Comparison of ENCODE assay signal across 21 cellular contexts in the genomic region with DNA sequence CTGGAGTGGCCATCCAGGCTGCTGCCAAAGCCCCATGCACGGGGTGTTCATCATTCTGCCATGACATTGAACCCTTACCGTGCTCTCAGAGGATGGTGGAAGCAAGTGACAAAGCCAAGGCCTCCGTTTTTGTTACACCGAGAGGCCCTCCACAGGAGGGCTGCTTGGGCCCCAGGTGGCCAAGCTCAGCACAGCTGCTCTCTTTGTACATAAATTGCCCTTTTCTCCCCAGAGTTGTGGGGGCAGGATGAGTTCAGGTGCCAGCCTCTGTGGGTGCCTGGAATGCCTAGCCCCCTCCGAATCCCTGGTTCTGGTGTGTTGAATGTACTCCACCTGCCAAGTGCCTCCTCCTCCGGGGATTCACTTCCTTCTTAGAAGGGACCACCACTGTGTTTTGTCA. TPM values are rescaled to one million over a fixed set of nuclear protein-coding genes. Genes with fewer than 3 reads are reported as not detected.
DNase-seq lines count a peak whose midpoint lies in the region; ATAC-seq and TF ChIP-seq lines count a peak whose summit lies in the region.
"Had no signal": no experiment of that assay in that cellular context is flagged by ENCODE, and none has a peak within 500 bp of the region (broad histone marks: within the 10 kb centered on the region; RNA-seq: fewer than 3 reads in every experiment).

No MANE protein-coding gene starts in this region.

- POLR2A ChIA-PET in activated CD4-positive, alpha-beta memory T cell treated with anti-CD3 and anti-CD28 coated beads, Interleukin-2, amount 10 ng/mL, durations not matched to agents 7 days and 5 days (lab: Charles Lee) = no interaction called here

- no peaks in the 10 kb centered on the region for H3K79me2 ChIP-seq in GM23338 (replicated peaks; ENCODE audit: insufficient read depth)

- ATAC-seq in GM23338 (no peak), sciatic nerve (no peak)
- no peak for ATAC-seq in activated T-helper 17 cell treated with anti-CD3 and anti-CD28 coated beads, Interleukin-2, amount 50 U/mL, for 72 hours (replicated peaks)
- ATAC-seq: gastroesophageal sphincter, psoas muscle had no signal

- H3K4me3 Mint-ChIP-seq in activated naive CD4-positive, alpha-beta T cell treated with anti-CD3 and anti-CD28 coated beads, Interleukin-2, amount 50 U/mL, for 24 hours = peak overlapping the region; percentile 33
- H3K4me3 Mint-ChIP-seq in activated naive CD4-positive, alpha-beta T cell treated with anti-CD3 and anti-CD28 coated beads for 36 hours = no peak overlapping the region
- H3K4me3 Mint-ChIP-seq in GM23338 = peak overlapping the region; percentile 6; the same call in 1 of the 3 replicates
- peak overlapping the region; percentile 77 for H3K4me3 Mint-ChIP-seq in activated T-helper 17 cell treated with anti-CD3 and anti-CD28 coated beads, Interleukin-2, amount 50 U/mL, for 72 hours
- no peak overlapping the region for H3K4me3 Mint-ChIP-seq in activated CD4-positive, alpha-beta memory T cell treated with anti-CD3 and anti-CD28 coated beads, Interleukin-2, amount 10 ng/mL, durations not matched to agents 7 days and 5 days
- H3K4me3 Mint-ChIP-seq: activated B cell treated with CpG ODN at 0.5 μM for 24 hours had no signal

- H2AFZ ChIP-seq in GM23338 = peak overlapping the region; percentile 49

- no peak overlapping the region for H3K4me3 ChIP-seq in GM23338

- H3F3A ChIP-seq in GM23338 (replicated peaks; ENCODE audit: low read depth) = peaks cover 20% of the 10 kb centered on the region

- peak overlapping the region; percentile 91; the same call in 1 of the 2 replicates for H3K4me2 ChIP-seq in GM23338

- DNase-seq in activated naive CD4-positive, alpha-beta T cell treated with anti-CD3 and anti-CD28 coated beads for 36 hours = no peak
- DNase-seq in GM23338 (ENCODE audit: low spot score) (no peak), sciatic nerve (ENCODE audit: low spot score) (peak; percentile 48), NCI-H2196 (lab: John Stamatoyannopoulos, UW; ENCODE audit: unreplicated experiment) (no peak)
- DNase-seq in activated CD4-positive, alpha-beta memory T cell treated with anti-CD3 and anti-CD28 coated beads, Interleukin-2, amount 10 ng/mL, durations not matched to agents 7 days and 5 days = no peak
- DNase-seq: activated B cell treated with CpG ODN at 0.5 μM for 24 hours; amygdala; central memory CD4-positive, alpha-beta T cell; mesendoderm; NCI-H1092 treated with DMSO at 0.1 percent for 48 hours; NCI-H2107; NCI-H526; psoas muscle; SIG-M5; small intestine; substantia nigra had no signal

- H3K27ac ChIP-seq in GM23338 (ENCODE audit: low read depth) = no peak overlapping the region
- H3K27ac ChIP-seq: psoas muscle had no signal

- H3K4me1 ChIP-seq in GM23338 (ENCODE audit: insufficient read depth) = peaks cover 26% of the 10 kb centered on the region

- TF ChIP-seq CTCF in GM23338 (conservative IDR thresholded peaks at IDR 0.05; ENCODE audit: low read depth in 2 of 2) = no peak

- H3K36me3 ChIP-seq in GM23338 (ENCODE audit: insufficient read depth) = no peaks in the 10 kb centered on the region
- H3K36me3 ChIP-seq: esophagus muscularis mucosa, gastroesophageal sphincter had no signal

- no peak overlapping the region for H3K27ac Mint-ChIP-seq in activated naive CD4-positive, alpha-beta T cell treated with anti-CD3 and anti-CD28 coated beads, Interleukin-2, amount 50 U/mL, for 24 hours
- no peak overlapping the region for H3K27ac Mint-ChIP-seq in activated naive CD4-positive, alpha-beta T cell treated with anti-CD3 and anti-CD28 coated beads for 36 hours
- H3K27ac Mint-ChIP-seq in GM23338 = no peak overlapping the region
- peak overlapping the region; percentile 50 for H3K27ac Mint-ChIP-seq in activated T-helper 17 cell treated with anti-CD3 and anti-CD28 coated beads, Interleukin-2, amount 50 U/mL, for 72 hours
- H3K27ac Mint-ChIP-seq in activated CD4-positive, alpha-beta memory T cell treated with anti-CD3 and anti-CD28 coated beads, Interleukin-2, amount 10 ng/mL, durations not matched to agents 7 days and 5 days = no peak overlapping the region
- H3K27ac Mint-ChIP-seq: activated B cell treated with CpG ODN at 0.5 μM for 24 hours; T-helper 1 cell treated with Interleukin-12 subunit alpha and Interleukin-12 subunit beta and Interleukin-4 antibody, amounts not matched to agents 30 μg/mL and 1 μg/mL, for 36 hours had no signal

- no peaks in the 10 kb centered on the region for H4K20me1 ChIP-seq in GM23338 (replicated peaks; ENCODE audit: insufficient read depth)

- H3K9me2 ChIP-seq in GM23338 (ENCODE audit: insufficient read depth) = no peaks in the 10 kb centered on the region

- peaks cover 21% of the 10 kb centered on the region for H3K4me1 Mint-ChIP-seq in activated naive CD4-positive, alpha-beta T cell treated with anti-CD3 and anti-CD28 coated beads, Interleukin-2, amount 50 U/mL, for 24 hours
- H3K4me1 Mint-ChIP-seq in activated naive CD4-positive, alpha-beta T cell treated with anti-CD3 and anti-CD28 coated beads for 36 hours (ENCODE audit: low read depth) = peaks cover 11% of the 10 kb centered on the region
- H3K4me1 Mint-ChIP-seq in GM23338 = peaks cover 25% of the 10 kb centered on the region
- peaks cover 16% of the 10 kb centered on the region for H3K4me1 Mint-ChIP-seq in activated T-helper 17 cell treated with anti-CD3 and anti-CD28 coated beads, Interleukin-2, amount 50 U/mL, for 72 hours
- H3K4me1 Mint-ChIP-seq in activated CD4-positive, alpha-beta memory T cell treated with anti-CD3 and anti-CD28 coated beads, Interleukin-2, amount 10 ng/mL, durations not matched to agents 7 days and 5 days = peaks cover 21% of the 10 kb centered on the region

- H3K9me3 Mint-ChIP-seq in activated naive CD4-positive, alpha-beta T cell treated with anti-CD3 and anti-CD28 coated beads, Interleukin-2, amount 50 U/mL, for 24 hours = no peaks in the 10 kb centered on the region
- H3K9me3 Mint-ChIP-seq in activated naive CD4-positive, alpha-beta T cell treated with anti-CD3 and anti-CD28 coated beads for 36 hours = no peaks in the 10 kb centered on the region
- H3K9me3 Mint-ChIP-seq in GM23338 = no peaks in the 10 kb centered on the region
- no peaks in the 10 kb centered on the region for H3K9me3 Mint-ChIP-seq in activated T-helper 17 cell treated with anti-CD3 and anti-CD28 coated beads, Interleukin-2, amount 50 U/mL, for 72 hours
- no peaks in the 10 kb centered on the region for H3K9me3 Mint-ChIP-seq in activated CD4-positive, alpha-beta memory T cell treated with anti-CD3 and anti-CD28 coated beads, Interleukin-2, amount 10 ng/mL, durations not matched to agents 7 days and 5 days
- H3K9me3 Mint-ChIP-seq: activated B cell treated with CpG ODN at 0.5 μM for 24 hours; T-helper 1 cell treated with Interleukin-12 subunit alpha and Interleukin-12 subunit beta and Interleukin-4 antibody, amounts not matched to agents 30 μg/mL and 1 μg/mL, for 36 hours had no signal

- H3K36me3 Mint-ChIP-seq in activated naive CD4-positive, alpha-beta T cell treated with anti-CD3 and anti-CD28 coated beads, Interleukin-2, amount 50 U/mL, for 24 hours = peaks cover 2% of the 10 kb centered on the region
- no peaks in the 10 kb centered on the region for H3K36me3 Mint-ChIP-seq in activated naive CD4-positive, alpha-beta T cell treated with anti-CD3 and anti-CD28 coated beads for 36 hours (ENCODE audit: low read depth)
- H3K36me3 Mint-ChIP-seq in GM23338 (ENCODE audit: low read depth) = no peaks in the 10 kb centered on the region
- H3K36me3 Mint-ChIP-seq in activated T-helper 17 cell treated with anti-CD3 and anti-CD28 coated beads, Interleukin-2, amount 50 U/mL, for 72 hours (ENCODE audit: low read depth) = no peaks in the 10 kb centered on the region
- no peaks in the 10 kb centered on the region for H3K36me3 Mint-ChIP-seq in activated CD4-positive, alpha-beta memory T cell treated with anti-CD3 and anti-CD28 coated beads, Interleukin-2, amount 10 ng/mL, durations not matched to agents 7 days and 5 days (ENCODE audit: low read depth)

- H3K27me3 ChIP-seq in GM23338 (ENCODE audit: insufficient read depth) = no peaks in the 10 kb centered on the region
- H3K27me3 ChIP-seq: esophagus muscularis mucosa, gastroesophageal sphincter had no signal

- CTCF ChIA-PET in activated naive CD4-positive, alpha-beta T cell treated with anti-CD3 and anti-CD28 coated beads for 36 hours (lab: Charles Lee) = interaction anchor here (0.6 to 1.1 kb wide), 2 partner anchors 261 to 429 kb away, joined by 3 to 6 read pairs; no protein-coding TSS in a partner anchor
- CTCF ChIA-PET in activated CD4-positive, alpha-beta memory T cell treated with anti-CD3 and anti-CD28 coated beads, Interleukin-2, amount 10 ng/mL, durations not matched to agents 7 days and 5 days (lab: Charles Lee) = no interaction called here

- intact Hi-C loops in activated naive CD4-positive, alpha-beta T cell treated with anti-CD3 and anti-CD28 coated beads for 36 hours (cut with micrococcal nuclease) = no loop called here
- intact Hi-C loops in sciatic nerve (cut with DNase I) = no loop called here

- no peaks in the 10 kb centered on the region for H3K27me3 Mint-ChIP-seq in activated naive CD4-positive, alpha-beta T cell treated with anti-CD3 and anti-CD28 coated beads, Interleukin-2, amount 50 U/mL, for 24 hours
- H3K27me3 Mint-ChIP-seq in activated naive CD4-positive, alpha-beta T cell treated with anti-CD3 and anti-CD28 coated beads for 36 hours (ENCODE audit: low read depth) = no peaks in the 10 kb centered on the region
- H3K27me3 Mint-ChIP-seq in GM23338 (ENCODE audit: insufficient read depth, low read depth, poor library complexity) = peaks cover 10% of the 10 kb centered on the region
- peaks cover 8% of the 10 kb centered on the region for H3K27me3 Mint-ChIP-seq in activated T-helper 17 cell treated with anti-CD3 and anti-CD28 coated beads, Interleukin-2, amount 50 U/mL, for 72 hours
- peaks cover 34% of the 10 kb centered on the region for H3K27me3 Mint-ChIP-seq in activated CD4-positive, alpha-beta memory T cell treated with anti-CD3 and anti-CD28 coated beads, Interleukin-2, amount 10 ng/mL, durations not matched to agents 7 days and 5 days

TF ChIP-seq in GM23338, 12 proteins besides CTCF, POLR2A, EP300 and RAD21 (continues in another document):
- no peak for TF ChIP-seq NANOG (IDR thresholded peaks at IDR 0.05; ENCODE audit: borderline replicate concordance)
- no peak for TF ChIP-seq EZH2 (IDR thresholded peaks at IDR 0.05; ENCODE audit: low read depth, unreplicated experiment)

RNA-seq across cellular contexts. Expression of gene ACOT11, which starts 7.1 kb away (rescaled TPM):
- total RNA-seq in activated naive CD4-positive, alpha-beta T cell treated with anti-CD3 and anti-CD28 coated beads for 36 hours = 1 to 10 TPM; 1.1 to 1.2 TPM
- 2.7 and 3.7 TPM in 2 replicates for total RNA-seq in GM23338 (2014; rRNA removed; shearing (Covaris generic))
- polyA plus RNA-seq in GM23338 (2016; fragmentation: Nextera tagmentation; extraction: Ambion mirVana) = 1.6 and 2.0 TPM in 2 replicates
- total RNA-seq in activated T-helper 17 cell treated with anti-CD3 and anti-CD28 coated beads, Interleukin-2, amount 50 U/mL, for 72 hours = 1 to 10 TPM; 1.0 to 3.2 TPM
- 11.9 TPM for total RNA-seq in sciatic nerve
- total RNA-seq in activated CD4-positive, alpha-beta memory T cell treated with anti-CD3 and anti-CD28 coated beads, Interleukin-2, amount 10 ng/mL, durations not matched to agents 7 days and 5 days = under 1 TPM; 0.53 to 0.55 TPM

Comparison
In these comparisons a context has a peak if more than half of its experiments do, and no peak if none do; other contexts are left out.
1. H3K4me3 Mint-ChIP-seq: peak in activated naive CD4-positive, alpha-beta T cell treated with anti-CD3 and anti-CD28 coated beads, Interleukin-2, amount 50 U/mL, for 24 hours (single experiment), GM23338 (single experiment) and activated T-helper 17 cell treated with anti-CD3 and anti-CD28 coated beads, Interleukin-2, amount 50 U/mL, for 72 hours (single experiment); none in activated naive CD4-positive, alpha-beta T cell treated with anti-CD3 and anti-CD28 coated beads for 36 hours (single experiment) and activated CD4-positive, alpha-beta memory T cell treated with anti-CD3 and anti-CD28 coated beads, Interleukin-2, amount 10 ng/mL, durations not matched to agents 7 days and 5 days (single experiment).